In genomic region chr15:34549381-34549809, GRCh38 we compare ENCODE assay signal across 7 cellular contexts. TPM values are rescaled to one million over a fixed set of nuclear protein-coding genes. Genes with fewer than 3 reads are reported as not detected.
A peak's percentile ranks its signal among the peaks of the same experiment; 100 is the strongest.
DNase-seq lines count a peak whose midpoint lies in the region; ATAC-seq lines count a peak whose summit lies in the region.
"Not testable (repeated sequence)": the region's sequence is repeated elsewhere in the genome, so short reads cannot be mapped to it uniquely, and the experiment has no call there.

No MANE protein-coding gene starts in this region.

- H3K4me3 Mint-ChIP-seq in T-cell; activated naive CD8-positive, alpha-beta T cell treated with anti-CD3 and anti-CD28 coated beads, Interleukin-2, amount 50 U/mL, for 24 hours: not testable (repeated sequence)

- H3K27me3 Mint-ChIP-seq in T-cell; activated naive CD8-positive, alpha-beta T cell treated with anti-CD3 and anti-CD28 coated beads, Interleukin-2, amount 50 U/mL, for 24 hours: not testable (repeated sequence)

- peak; percentile 54 for ATAC-seq in GM18519 (IDR thresholded peaks at IDR 0.05; ENCODE audit: low FRiP score, unreplicated experiment)
- ATAC-seq in GM19351 (IDR thresholded peaks at IDR 0.05; ENCODE audit: unreplicated experiment): peak; percentile 59
- peak; percentile 59 for ATAC-seq in GM21576 (IDR thresholded peaks at IDR 0.05; ENCODE audit: unreplicated experiment)
- ATAC-seq in HG02870 (IDR thresholded peaks at IDR 0.05; ENCODE audit: unreplicated experiment): peak; percentile 74
- ATAC-seq in HG03135 (IDR thresholded peaks at IDR 0.05; ENCODE audit: unreplicated experiment): peak; percentile 57
- peak in 3 of 4 experiments; percentile 15 to 53 (median 35) for ATAC-seq in T-cell (replicated peaks in 1 of 4)
- ATAC-seq in activated naive CD8-positive, alpha-beta T cell treated with anti-CD3 and anti-CD28 coated beads, Interleukin-2, amount 50 U/mL, for 24 hours: peak; percentile 68

- not testable (repeated sequence) for H3K36me3 Mint-ChIP-seq in T-cell; activated naive CD8-positive, alpha-beta T cell treated with anti-CD3 and anti-CD28 coated beads, Interleukin-2, amount 50 U/mL, for 24 hours (ENCODE audit: low read depth)

- POLR2A ChIA-PET in T-cell (lab: Charles Lee): not testable (repeated sequence)

- CTCF ChIA-PET in T-cell (lab: Charles Lee): not testable (repeated sequence)

- H3K9me3 Mint-ChIP-seq in T-cell; activated naive CD8-positive, alpha-beta T cell treated with anti-CD3 and anti-CD28 coated beads, Interleukin-2, amount 50 U/mL, for 24 hours: not testable (repeated sequence)

- not testable (repeated sequence) for H3K27ac Mint-ChIP-seq in T-cell; activated naive CD8-positive, alpha-beta T cell treated with anti-CD3 and anti-CD28 coated beads, Interleukin-2, amount 50 U/mL, for 24 hours

- H3K4me1 Mint-ChIP-seq in T-cell; activated naive CD8-positive, alpha-beta T cell treated with anti-CD3 and anti-CD28 coated beads, Interleukin-2, amount 50 U/mL, for 24 hours: not testable (repeated sequence)

- DNase-seq in T-cell; activated naive CD8-positive, alpha-beta T cell treated with anti-CD3 and anti-CD28 coated beads, Interleukin-2, amount 50 U/mL, for 24 hours: not testable (repeated sequence)

RNA-seq across cellular contexts. Expression of gene GOLGA8B, which starts 34.1 kb away (rescaled TPM):
- 100 to 1,000 TPM; 225 to 468 (median 379) TPM for total RNA-seq in T-cell
